In genomic region chr2:191415101-191415500, GRCh38 we compare ENCODE assay signal across 9 cellular contexts.
"Had no signal": no experiment of that assay in that cellular context is flagged by ENCODE, and none has a peak within 500 bp of the region (broad histone marks: within the 10 kb centered on the region; RNA-seq: fewer than 3 reads in every experiment).

No MANE protein-coding gene starts in this region.

- DNase-seq: GM23248, GOT3, H7, HFFc6, IMR-90 had no signal

- H3K4me1 ChIP-seq: HAP-1 had no signal

- H3K9me3 ChIP-seq: HAP-1 had no signal

- H3K4me3 ChIP-seq: GM23248, HAP-1, K562 had no signal

- H3K27ac ChIP-seq: GM23248 had no signal

- H3K36me3 ChIP-seq: HAP-1 had no signal

- FAIRE-seq: HTR-8/SVneo, K562 had no signal

- ATAC-seq: HCT116, K562 had no signal
